In genomic region chr11:86687083-86687799, GRCh38 we compare ENCODE assay signal across 18 cellular contexts. TPM values are rescaled to one million over a fixed set of nuclear protein-coding genes. Genes with fewer than 3 reads are reported as not detected.
DNase-seq lines count a peak whose midpoint lies in the region; ATAC-seq, FAIRE-seq and TF ChIP-seq lines count a peak whose summit lies in the region.
"Had no signal": no experiment of that assay in that cellular context is flagged by ENCODE, and none has a peak within 500 bp of the region (broad histone marks: within the 10 kb centered on the region; RNA-seq: fewer than 3 reads in every experiment).

No MANE protein-coding gene starts in this region.

- intact Hi-C loops in HepG2 (cut with micrococcal nuclease; ENCODE audit: unreplicated experiment), result no loop called here

- CTCF ChIA-PET in HepG2 (lab: Yijun Ruan, JAX; ENCODE audit: low intra/inter-chr PET ratio, low total read pairs), result no interaction called here

- TF ChIP-seq CTCF in brain microvascular endothelial cell (IDR thresholded peaks at IDR 0.05; ENCODE audit: low read depth, low read length, missing control alignments) (no peak), HepG2 (CRISPR knock-in tag; IDR thresholded peaks at IDR 0.05) (no peak)

- peak; percentile 63 to 74 for ATAC-seq in activated naive CD4-positive, alpha-beta T cell treated with anti-CD3 and anti-CD28 coated beads, Interleukin-2, amount 50 U/mL, for 72 hours
- ATAC-seq in HepG2, result no peak
- ATAC-seq: mucosa of descending colon had no signal

- no peak for DNase-seq in activated naive CD4-positive, alpha-beta T cell treated with anti-CD3 and anti-CD28 coated beads, Interleukin-2, amount 50 U/mL, for 72 hours (ENCODE audit: low spot score in 2 of 2)
- no peak for DNase-seq in activated naive CD4-positive, alpha-beta T cell treated with anti-CD3 and anti-CD28 coated beads, Interleukin-2, amount 50 U/mL, for 16 hours
- DNase-seq in brain microvascular endothelial cell (no peak), HepG2 (ENCODE audit: low spot score) (no peak), COR-L47 (lab: John Stamatoyannopoulos, UW) (no peak), DMS114 treated with DMSO at 0.1 percent for 48 hours (lab: John Stamatoyannopoulos, UW; ENCODE audit: unreplicated experiment) (no peak), inferior parietal cortex (ENCODE audit: extremely low spot score) (no peak)
- DNase-seq in stimulated activated CD8-positive, alpha-beta memory T cell treated with anti-CD3 and anti-CD28 coated beads, Interleukin-4, amount 100 ng/mL, for 48 hours, result no peak
- DNase-seq: GDM1, immature natural killer cell, MG63, mucosa of descending colon, NCI-H187 treated with DMSO at 0.1 percent for 48 hours, NCI-H446 treated with DMSO at 0.1 percent for 48 hours, occipital lobe had no signal

- no peaks in the 10 kb centered on the region for H3K36me3 ChIP-seq in brain microvascular endothelial cell (replicated peaks)
- H3K36me3 ChIP-seq in HepG2 (replicated peaks in 1 of 2; ENCODE audit: control insufficient read depth in 1 of 2, insufficient read depth in 2 of 2, low read length in 2 of 2), result no peaks in the 10 kb centered on the region
- H3K36me3 ChIP-seq: MG63 had no signal

- no peak for TF ChIP-seq RAD21 in HepG2 (CRISPR knock-in tag; IDR thresholded peaks at IDR 0.05)

- TF ChIP-seq EP300 in HepG2 (IDR thresholded peaks at IDR 0.05; ENCODE audit: low read depth in 2 of 2, low read length in 2 of 2) (no peak), HepG2 (CRISPR knock-in tag; IDR thresholded peaks at IDR 0.05; ENCODE audit: borderline replicate concordance) (no peak)

- H3K4me2 ChIP-seq in HepG2 (ENCODE audit: low read depth, low read length), result no peak overlapping the region

- peak overlapping the region; percentile 29 to 75 for H3K27ac Mint-ChIP-seq in activated naive CD4-positive, alpha-beta T cell treated with anti-CD3 and anti-CD28 coated beads, Interleukin-2, amount 50 U/mL, for 72 hours
- H3K27ac Mint-ChIP-seq: immature natural killer cell had no signal

- no peak overlapping the region for H3K4me3 ChIP-seq in brain microvascular endothelial cell (ENCODE audit: low read depth, low read length)
- no peak overlapping the region for H3K4me3 ChIP-seq in HepG2 (replicated peaks in 1 of 3; ENCODE audit: insufficient read depth in 1 of 3, low read depth in 2 of 3, low read length in 3 of 3)
- H3K4me3 ChIP-seq: MG63, mucosa of descending colon, SK-N-MC had no signal

- no TSS peak for BruUV-seq in HepG2 (replicated peaks; lab: Mats Ljungman, UMichigan)

- WGBS in HepG2 (ENCODE audit: low lambda C conversion rate), result 31% methylated on average over 5 of the region's 5 CpGs

- POLR2A ChIA-PET in HepG2 (lab: Yijun Ruan, JAX), result no interaction called here

- in situ Hi-C loops in brain microvascular endothelial cell (cut with HindIII; ENCODE audit: low pct_ligation_motif_present, low sequenced_read_pairs) (no loop called here), HepG2 (cut with HindIII; ENCODE audit: extremely low pct_ligation_motif_present, low pct_unique_long_range_greater_than_20kb) (no loop called here)

- no peaks in the 10 kb centered on the region for H3K36me3 Mint-ChIP-seq in activated naive CD4-positive, alpha-beta T cell treated with anti-CD3 and anti-CD28 coated beads, Interleukin-2, amount 50 U/mL, for 72 hours
- H3K36me3 Mint-ChIP-seq: immature natural killer cell had no signal

- no peaks in the 10 kb centered on the region for H3K9me3 Mint-ChIP-seq in activated naive CD4-positive, alpha-beta T cell treated with anti-CD3 and anti-CD28 coated beads, Interleukin-2, amount 50 U/mL, for 72 hours
- H3K9me3 Mint-ChIP-seq: immature natural killer cell had no signal

- no peaks in the 10 kb centered on the region for H3K4me1 ChIP-seq in HepG2 (ENCODE audit: insufficient read depth, low read length)

- H4K20me1 ChIP-seq in HepG2 (ENCODE audit: insufficient read depth, low read length), result peaks cover 4% of the 10 kb centered on the region; the same call in 1 of the 2 replicates

- no peak for TF ChIP-seq POLR2A in HepG2 (IDR thresholded peaks at IDR 0.05; ENCODE audit: insufficient read depth in 1 of 2, low read depth in 2 of 2, low read length in 2 of 2)

- no peak overlapping the region for H3K9ac ChIP-seq in HepG2 (ENCODE audit: insufficient read depth, low read depth, low read length)

- H3K27me3 ChIP-seq in brain microvascular endothelial cell (replicated peaks) (no peaks in the 10 kb centered on the region), HepG2 (ENCODE audit: control insufficient read depth in 1 of 2, insufficient read depth in 2 of 2, low read length in 2 of 2) (peaks cover 0 to 19% of the 10 kb centered on the region in 2 experiments; a peak in 3 of 5 replicates)
- H3K27me3 ChIP-seq: MG63 had no signal

- H2AFZ ChIP-seq in HepG2 (ENCODE audit: low read length), result no peak overlapping the region

- FAIRE-seq in HepG2 (lab: Jason Lieb, UNC), result no peak
- FAIRE-seq: H1, urothelium cell line had no signal

- H3K9me3 ChIP-seq in HepG2 (ENCODE audit: low read length), result no peaks in the 10 kb centered on the region
- H3K9me3 ChIP-seq: MG63, mucosa of descending colon had no signal

- peak overlapping the region; percentile 71 for H3K27ac ChIP-seq in brain microvascular endothelial cell
- no peak overlapping the region for H3K27ac ChIP-seq in HepG2 (ENCODE audit: extremely low read length, insufficient read depth, low read length)
- H3K27ac ChIP-seq: SK-N-MC had no signal

- no peaks in the 10 kb centered on the region for H3K79me2 ChIP-seq in HepG2 (ENCODE audit: insufficient read depth, low read length)

TF ChIP-seq in HepG2, 621 proteins besides CTCF, POLR2A, EP300 and RAD21:
- TF ChIP-seq ATRX (CRISPR knock-in tag; IDR thresholded peaks at IDR 0.05; ENCODE audit: borderline replicate concordance) (no peak), ZBTB2 (CRISPR knock-in tag; IDR thresholded peaks at IDR 0.05; ENCODE audit: low read depth) (no peak), MAFF (IDR thresholded peaks at IDR 0.05; ENCODE audit: low read depth, low read length) (peak; percentile 74), SRF (IDR thresholded peaks at IDR 0.05; ENCODE audit: low read depth, low read length) (no peak), MAFK (conservative IDR thresholded peaks at IDR 0.05 in 1 of 2, IDR thresholded peaks at IDR 0.05 in 1 of 2; ENCODE audit: low read length in 2 of 2) (peak; percentile 65 to 75), IRF1 (CRISPR knock-in tag; IDR thresholded peaks at IDR 0.05; ENCODE audit: low read depth) (no peak)

RNA-seq across cellular contexts. Expression of gene ME3, which starts 14.8 kb away (rescaled TPM):
- total RNA-seq in activated naive CD4-positive, alpha-beta T cell treated with anti-CD3 and anti-CD28 coated beads, Interleukin-2, amount 50 U/mL, for 72 hours, result 10 to 100 TPM in 1 of 2 donors, 1 to 10 TPM in 1; 5.5 to 16.2 TPM
- not detected in 2 replicates for total RNA-seq in HepG2 (2016; rRNA removed; fragmentation: Illumina TruSeq; extraction: Trizol)
- not detected in 2 replicates for total RNA-seq in HepG2 (2016; cell fraction: cytosol; rRNA removed; fragmentation: Illumina TruSeq; extraction: Trizol; ENCODE audit: low read depth)
- not detected in 2 replicates for total RNA-seq in HepG2 (2016; cell fraction: insoluble cytoplasmic fraction; rRNA removed; fragmentation: Illumina TruSeq; extraction: Trizol)
- total RNA-seq in HepG2 (2016; cell fraction: membrane; rRNA removed; fragmentation: Illumina TruSeq; extraction: Trizol), result not detected in 2 replicates
- total RNA-seq in HepG2 (2016; cell fraction: nucleus; rRNA removed; fragmentation: Illumina TruSeq; extraction: Trizol), result not detected in 2 replicates
- 0.22 TPM in 1 of 2 replicates, not detected in the other for polyA plus RNA-seq in HepG2 (2011; rRNA removed)
- polyA plus RNA-seq in HepG2 (2011; cell fraction: cytosol; rRNA removed), result not detected in 2 replicates
- polyA plus RNA-seq in HepG2 (2011; cell fraction: nucleus; rRNA removed), result 0.50 and 0.54 TPM in 2 replicates
- polyA plus RNA-seq in HepG2 (2012), result 0.05 TPM in 1 of 2 replicates, not detected in the other
- not detected in 2 replicates for polyA plus RNA-seq in HepG2 (2016; cell fraction: cytosol; fragmentation: Illumina TruSeq; extraction: Trizol; ENCODE audit: low read depth)
- not detected in 2 replicates for polyA plus RNA-seq in HepG2 (2016; cell fraction: insoluble cytoplasmic fraction; fragmentation: Illumina TruSeq; extraction: Trizol; ENCODE audit: low read depth)
- polyA plus RNA-seq in HepG2 (2016; cell fraction: membrane; fragmentation: Illumina TruSeq; extraction: Trizol; ENCODE audit: low read depth), result not detected in 2 replicates
- polyA plus RNA-seq in HepG2 (2016; cell fraction: nucleus; fragmentation: Illumina TruSeq; extraction: Trizol; ENCODE audit: insufficient read depth, low read depth), result not detected in 2 replicates
- polyA minus RNA-seq in HepG2 (2011; rRNA and poly(A)+ RNA removed; ENCODE audit: low replicate concordance), result 36.1 TPM in 1 of 2 replicates, not detected in the other
- not detected in 2 replicates for polyA minus RNA-seq in HepG2 (2011; cell fraction: cytosol; rRNA and poly(A)+ RNA removed)
- 0.52 and 0.75 TPM in 2 replicates for polyA minus RNA-seq in HepG2 (2011; cell fraction: nucleus; rRNA and poly(A)+ RNA removed)

Comparison
In these comparisons a context has a peak if more than half of its experiments do, and no peak if none do; other contexts are left out.
1. RNA of gene ME3, which starts 14.8 kb away (total RNA-seq): 5.5 to 16.2 TPM in activated naive CD4-positive, alpha-beta T cell treated with anti-CD3 and anti-CD28 coated beads, Interleukin-2, amount 50 U/mL, for 72 hours; not detected in HepG2; every median in the first group is over 4 times any median in the second.